1 cellular context compared by ENCODE assay signal in the genomic region with DNA sequence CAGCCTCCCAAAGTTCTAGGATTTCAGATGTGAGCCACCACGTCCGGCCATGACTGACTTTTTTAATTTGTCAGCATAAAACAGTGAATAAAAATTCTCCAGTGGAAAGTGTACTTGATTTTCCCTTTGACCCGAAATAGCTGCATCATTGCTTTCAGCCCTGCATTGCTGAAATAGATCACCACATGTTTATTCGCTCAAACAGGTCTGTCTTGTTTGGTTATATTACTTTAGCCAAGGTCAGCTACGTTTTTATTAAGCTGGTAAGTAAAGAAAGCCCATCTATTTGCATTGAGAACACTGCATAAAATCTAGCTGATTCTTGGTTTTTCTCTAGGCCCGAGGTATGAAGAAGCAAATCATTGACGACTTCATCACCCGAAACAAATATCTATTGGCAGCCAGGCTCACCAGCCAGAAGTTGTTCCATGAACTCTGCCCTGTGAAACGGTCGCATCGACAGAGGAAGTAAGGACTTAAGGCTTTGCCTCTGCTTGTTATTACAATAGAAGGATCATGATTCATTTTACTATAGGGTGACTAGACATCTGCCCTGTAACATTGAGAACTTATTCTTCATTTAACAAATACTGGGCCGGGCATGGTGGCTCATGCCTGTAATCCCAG.
TF ChIP-seq lines count a peak whose summit lies in the region.

No MANE protein-coding gene starts in this region.

TF ChIP-seq in GM23338, 12 proteins besides CTCF, POLR2A, EP300 and RAD21:
- TF ChIP-seq, protein P1, sequence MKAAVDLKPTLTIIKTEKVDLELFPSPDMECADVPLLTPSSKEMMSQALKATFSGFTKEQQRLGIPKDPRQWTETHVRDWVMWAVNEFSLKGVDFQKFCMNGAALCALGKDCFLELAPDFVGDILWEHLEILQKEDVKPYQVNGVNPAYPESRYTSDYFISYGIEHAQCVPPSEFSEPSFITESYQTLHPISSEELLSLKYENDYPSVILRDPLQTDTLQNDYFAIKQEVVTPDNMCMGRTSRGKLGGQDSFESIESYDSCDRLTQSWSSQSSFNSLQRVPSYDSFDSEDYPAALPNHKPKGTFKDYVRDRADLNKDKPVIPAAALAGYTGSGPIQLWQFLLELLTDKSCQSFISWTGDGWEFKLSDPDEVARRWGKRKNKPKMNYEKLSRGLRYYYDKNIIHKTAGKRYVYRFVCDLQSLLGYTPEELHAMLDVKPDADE (IDR thresholded peaks at IDR 0.05): no peak
- TF ChIP-seq POLR2AphosphoS5 (IDR thresholded peaks at IDR 0.05; ENCODE audit: low read depth) (no peak), ZNF331 (CRISPR knock-in tag; IDR thresholded peaks at IDR 0.05; ENCODE audit: low read depth) (no peak), ZNF114 (CRISPR knock-in tag; IDR thresholded peaks at IDR 0.05) (no peak), EZH2 (IDR thresholded peaks at IDR 0.05; ENCODE audit: low read depth, unreplicated experiment) (no peak), CREB1 (CRISPR knock-in tag; IDR thresholded peaks at IDR 0.05; ENCODE audit: low read depth) (no peak), ZNF462 (CRISPR knock-in tag; IDR thresholded peaks at IDR 0.05) (no peak), REST (IDR thresholded peaks at IDR 0.05; ENCODE audit: unreplicated experiment) (no peak), EZH2phosphoT487 (IDR thresholded peaks at IDR 0.05; ENCODE audit: unreplicated experiment) (no peak), STAT1 (IDR thresholded peaks at IDR 0.05; ENCODE audit: unreplicated experiment) (no peak), JUNB (IDR thresholded peaks at IDR 0.05; ENCODE audit: unreplicated experiment) (no peak), NANOG (IDR thresholded peaks at IDR 0.05; ENCODE audit: borderline replicate concordance) (no peak)
